8 cellular contexts compared by ENCODE assay signal in the genomic region with DNA sequence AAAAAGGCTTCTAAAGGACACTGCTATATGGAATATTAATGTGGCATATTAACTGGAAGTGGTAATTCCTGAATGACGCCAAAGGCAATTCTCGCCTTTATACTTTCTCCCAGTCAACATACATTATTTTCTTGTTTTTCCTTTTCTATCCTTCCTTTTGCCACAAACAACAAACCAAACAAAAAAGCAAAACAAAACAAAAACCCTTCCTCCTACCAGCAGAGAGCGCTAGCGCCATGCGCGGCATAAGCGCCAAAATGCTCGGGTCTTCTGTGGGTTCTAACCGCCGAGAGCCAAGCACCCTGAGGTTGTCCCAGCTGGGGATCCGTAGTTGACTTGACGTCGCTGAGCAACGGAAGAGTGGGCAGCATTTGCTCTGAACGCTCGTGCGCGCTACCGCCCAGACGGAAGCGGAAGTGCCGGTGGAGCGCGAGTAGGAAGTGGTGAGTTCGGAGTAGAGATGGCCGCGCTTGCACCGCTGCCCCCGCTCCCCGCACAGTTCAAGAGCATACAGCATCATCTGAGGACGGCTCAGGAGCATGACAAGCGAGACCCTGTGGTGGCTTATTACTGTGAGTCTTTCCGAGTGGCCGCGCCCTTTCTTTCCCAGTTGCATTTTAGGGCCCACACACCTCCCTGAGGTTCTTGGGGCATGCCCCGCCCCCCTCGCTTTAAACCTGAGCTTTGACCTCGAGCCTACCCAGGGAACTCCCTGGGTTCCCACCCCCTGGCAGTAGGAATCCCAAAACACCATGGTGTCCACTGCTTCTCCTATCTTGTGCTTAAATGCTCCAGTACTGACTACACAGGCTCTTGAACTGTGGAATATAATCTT. TPM values are rescaled to one million over a fixed set of nuclear protein-coding genes. Genes with fewer than 3 reads are reported as not detected.
DNase-seq lines count a peak whose midpoint lies in the region; ATAC-seq and TF ChIP-seq lines count a peak whose summit lies in the region.

NMBR (minus strand) TSS at position 295 of the 835 bp plus-strand sequence. CDS start 58,464 bp downstream, outside the sequence.
VTA1 (plus strand) TSS at position 436 of the 835 bp plus-strand sequence; CDS start at position 461, 25 bp downstream.

- intact Hi-C loops in PC-9 (cut with micrococcal nuclease; ENCODE audit: unreplicated experiment) (loop anchor here (2.0 to 10.0 kb wide), 6 partner anchors 155 to 1280 kb away; partner anchors contain the start of gene ADGRG6), esophagus muscularis mucosa (cut with DNase I) (loop anchor here (2.0 kb wide), 1 partner anchor 60 kb away; no protein-coding TSS in a partner anchor)

- in situ Hi-C loops in KBM-7 (cut with MboI; ENCODE audit: low pct_unique_long_range_greater_than_20kb, low sequenced_read_pairs): no loop called here

- ATAC-seq in GM21717 (IDR thresholded peaks at IDR 0.05; ENCODE audit: unreplicated experiment): peak; percentile 99

- H3K9me3 ChIP-seq in PC-9 (ENCODE audit: insufficient read depth, low read depth): no peaks in the 10 kb centered on the region
- no peaks in the 10 kb centered on the region for H3K9me3 ChIP-seq in esophagus muscularis mucosa

- H3K27me3 ChIP-seq in PC-9 (ENCODE audit: insufficient read depth, low read depth): no peaks in the 10 kb centered on the region
- no peaks in the 10 kb centered on the region for H3K27me3 ChIP-seq in esophagus muscularis mucosa

- no peak for TF ChIP-seq POLR2A in esophagus muscularis mucosa (IDR thresholded peaks at IDR 0.05; ENCODE audit: low read depth)

- H3F3A ChIP-seq in PC-9 (ENCODE audit: insufficient read depth, low read depth): no peaks in the 10 kb centered on the region

- BruUV-seq in PC-9 (replicated peaks; lab: Mats Ljungman, UMichigan): no TSS peak

- peak within 1 kb of the TSS; percentile 80 for H3K4me2 ChIP-seq in PC-9

- H3K27ac ChIP-seq in PC-9: peak within 1 kb of the TSS; percentile 25; the same call in 1 of the 2 replicates
- H3K27ac ChIP-seq in esophagus muscularis mucosa (replicated peaks in 1 of 4): peak within 1 kb of the TSS; percentile 62 to 78 (median 72)

- POLR2A ChIA-PET in PC-9 (lab: Charles Lee; ENCODE audit: unreplicated experiment): no interaction called here

- DNase-seq in DMS79 treated with DMSO at 0.1 percent for 48 hours (lab: John Stamatoyannopoulos, UW): peak; percentile 97
- peak; percentile 97 for DNase-seq in KBM-7
- peak; percentile 95 for DNase-seq in PC-9
- peak; percentile 92 to 94 for DNase-seq in activated T-cell treated with anti-CD3 and anti-CD28 coated beads, Interleukin-2, amount 50 U/mL, for 48 hours
- peak; percentile 96 for DNase-seq in esophagus muscularis mucosa (ENCODE audit: extremely low spot score)
- DNase-seq in myocyte (ENCODE audit: low read depth): peak; percentile 100
- peak; percentile 83 to 94 for DNase-seq in stimulated activated CD8-positive, alpha-beta memory T cell treated with anti-CD3 and anti-CD28 coated beads, Interleukin-7, amount 100 ng/mL, for 48 hours (ENCODE audit: extremely low read depth in 1 of 2, low read depth in 1 of 2)

- H3K4me3 ChIP-seq in PC-9 (peak within 1 kb of the TSS; percentile 92), esophagus muscularis mucosa (peak within 1 kb of the TSS; percentile 69 to 84 (median 78))

- TF ChIP-seq CTCF in PC-9 (conservative IDR thresholded peaks at IDR 0.05): peak; percentile 84
- peak; percentile 90 to 92 (median 90) for TF ChIP-seq CTCF in esophagus muscularis mucosa (IDR thresholded peaks at IDR 0.05)

- CTCF ChIA-PET in PC-9 (lab: Charles Lee): interaction anchor here (0.6 kb wide), 3 partner anchors 9 to 541 kb away, joined by 3 to 4 read pairs (median 3); no protein-coding TSS in a partner anchor

- H4K20me1 ChIP-seq in PC-9 (ENCODE audit: insufficient read depth): peaks cover 12% of the 10 kb centered on the region; the same call in 1 of the 2 replicates

- H3K9me2 ChIP-seq in PC-9 (ENCODE audit: insufficient read depth): no peaks in the 10 kb centered on the region

- H3K36me3 ChIP-seq in PC-9 (ENCODE audit: low read depth) (no peaks in the 10 kb centered on the region), esophagus muscularis mucosa (no peaks in the 10 kb centered on the region)

- under 1% methylated on average over 38 of the region's 38 CpGs for WGBS in esophagus muscularis mucosa

- H3K4me1 ChIP-seq in PC-9 (replicated peaks; ENCODE audit: insufficient read depth) (peaks cover 19% of the 10 kb centered on the region; the same call in 1 of the 2 replicates), esophagus muscularis mucosa (peaks cover 24 to 37% (median 29%) of the 10 kb centered on the region in 4 donors)

- H2AFZ ChIP-seq in PC-9: peak within 1 kb of the TSS; percentile 91

- TF ChIP-seq EP300 in esophagus muscularis mucosa (IDR thresholded peaks at IDR 0.05): no peak

- H3K79me2 ChIP-seq in PC-9 (ENCODE audit: low read depth): peaks cover 55% of the 10 kb centered on the region

RNA-seq across cellular contexts. Expression of gene NMBR, which starts in this region (rescaled TPM):
- 0.35 TPM in 1 of 2 replicates, not detected in the other for total RNA-seq in PC-9 (2021)
- not detected for total RNA-seq in esophagus muscularis mucosa
- total RNA-seq in myocyte: not detected in 2 replicates
- polyA plus RNA-seq in myocyte (2012): 0.05 TPM

RNA-seq across cellular contexts. Expression of gene VTA1, which starts in this region (rescaled TPM):
- 29.5 and 52.0 TPM in 2 replicates for total RNA-seq in PC-9 (2021)
- 10 to 100 TPM; 25.7 to 37.9 (median 28.2) TPM for total RNA-seq in esophagus muscularis mucosa
- 92.5 and 112 TPM in 2 replicates for total RNA-seq in myocyte
- polyA plus RNA-seq in myocyte (2012): 40.5 TPM

Comparison
In these comparisons a context has a peak if more than half of its experiments do, and no peak if none do; other contexts are left out.
1. Peak in every context shown above with its lines: DNase-seq, ATAC-seq, H3K4me3 ChIP-seq and H3K27ac ChIP-seq.